ENCODE assay signal across 1 cellular context in the genomic region with DNA sequence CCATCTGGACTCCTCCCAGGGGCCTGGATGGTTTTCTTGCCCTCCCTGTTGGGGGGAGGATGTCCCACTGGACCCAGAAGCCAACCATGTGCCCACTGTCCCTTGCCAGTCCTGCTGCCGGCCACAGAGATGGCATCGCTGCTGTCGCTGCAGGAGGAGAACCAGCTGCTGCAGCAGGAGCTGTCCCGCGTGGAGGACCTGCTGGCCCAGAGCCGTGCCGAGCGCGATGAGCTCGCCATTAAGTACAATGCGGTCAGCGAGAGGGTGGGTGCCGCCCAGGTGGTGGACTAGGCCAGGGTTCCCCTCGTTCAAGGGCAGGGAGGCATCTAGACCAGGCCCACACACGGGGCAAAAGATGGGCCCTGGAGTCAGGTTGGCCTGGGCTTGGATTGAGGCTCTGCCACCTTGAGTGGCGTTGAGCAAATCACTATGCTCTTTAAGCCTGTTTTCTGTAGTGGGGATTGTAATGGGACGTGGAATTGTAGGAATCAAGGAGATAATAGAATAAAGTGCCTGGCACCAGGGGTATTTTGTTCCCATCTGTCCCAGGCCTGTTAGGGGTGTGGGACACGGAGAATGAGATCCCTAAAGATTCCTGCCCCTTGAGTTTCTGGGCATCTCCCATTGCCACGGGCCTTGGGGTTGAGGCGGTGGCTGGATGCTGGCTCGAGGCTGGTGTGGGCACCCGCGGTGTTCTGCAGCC.
TF ChIP-seq lines count a peak whose summit lies in the region.

No MANE protein-coding gene starts in this region.

TF ChIP-seq in GM23338, 12 proteins besides CTCF, POLR2A, EP300 and RAD21 (continued from another document):
- TF ChIP-seq, protein P1, sequence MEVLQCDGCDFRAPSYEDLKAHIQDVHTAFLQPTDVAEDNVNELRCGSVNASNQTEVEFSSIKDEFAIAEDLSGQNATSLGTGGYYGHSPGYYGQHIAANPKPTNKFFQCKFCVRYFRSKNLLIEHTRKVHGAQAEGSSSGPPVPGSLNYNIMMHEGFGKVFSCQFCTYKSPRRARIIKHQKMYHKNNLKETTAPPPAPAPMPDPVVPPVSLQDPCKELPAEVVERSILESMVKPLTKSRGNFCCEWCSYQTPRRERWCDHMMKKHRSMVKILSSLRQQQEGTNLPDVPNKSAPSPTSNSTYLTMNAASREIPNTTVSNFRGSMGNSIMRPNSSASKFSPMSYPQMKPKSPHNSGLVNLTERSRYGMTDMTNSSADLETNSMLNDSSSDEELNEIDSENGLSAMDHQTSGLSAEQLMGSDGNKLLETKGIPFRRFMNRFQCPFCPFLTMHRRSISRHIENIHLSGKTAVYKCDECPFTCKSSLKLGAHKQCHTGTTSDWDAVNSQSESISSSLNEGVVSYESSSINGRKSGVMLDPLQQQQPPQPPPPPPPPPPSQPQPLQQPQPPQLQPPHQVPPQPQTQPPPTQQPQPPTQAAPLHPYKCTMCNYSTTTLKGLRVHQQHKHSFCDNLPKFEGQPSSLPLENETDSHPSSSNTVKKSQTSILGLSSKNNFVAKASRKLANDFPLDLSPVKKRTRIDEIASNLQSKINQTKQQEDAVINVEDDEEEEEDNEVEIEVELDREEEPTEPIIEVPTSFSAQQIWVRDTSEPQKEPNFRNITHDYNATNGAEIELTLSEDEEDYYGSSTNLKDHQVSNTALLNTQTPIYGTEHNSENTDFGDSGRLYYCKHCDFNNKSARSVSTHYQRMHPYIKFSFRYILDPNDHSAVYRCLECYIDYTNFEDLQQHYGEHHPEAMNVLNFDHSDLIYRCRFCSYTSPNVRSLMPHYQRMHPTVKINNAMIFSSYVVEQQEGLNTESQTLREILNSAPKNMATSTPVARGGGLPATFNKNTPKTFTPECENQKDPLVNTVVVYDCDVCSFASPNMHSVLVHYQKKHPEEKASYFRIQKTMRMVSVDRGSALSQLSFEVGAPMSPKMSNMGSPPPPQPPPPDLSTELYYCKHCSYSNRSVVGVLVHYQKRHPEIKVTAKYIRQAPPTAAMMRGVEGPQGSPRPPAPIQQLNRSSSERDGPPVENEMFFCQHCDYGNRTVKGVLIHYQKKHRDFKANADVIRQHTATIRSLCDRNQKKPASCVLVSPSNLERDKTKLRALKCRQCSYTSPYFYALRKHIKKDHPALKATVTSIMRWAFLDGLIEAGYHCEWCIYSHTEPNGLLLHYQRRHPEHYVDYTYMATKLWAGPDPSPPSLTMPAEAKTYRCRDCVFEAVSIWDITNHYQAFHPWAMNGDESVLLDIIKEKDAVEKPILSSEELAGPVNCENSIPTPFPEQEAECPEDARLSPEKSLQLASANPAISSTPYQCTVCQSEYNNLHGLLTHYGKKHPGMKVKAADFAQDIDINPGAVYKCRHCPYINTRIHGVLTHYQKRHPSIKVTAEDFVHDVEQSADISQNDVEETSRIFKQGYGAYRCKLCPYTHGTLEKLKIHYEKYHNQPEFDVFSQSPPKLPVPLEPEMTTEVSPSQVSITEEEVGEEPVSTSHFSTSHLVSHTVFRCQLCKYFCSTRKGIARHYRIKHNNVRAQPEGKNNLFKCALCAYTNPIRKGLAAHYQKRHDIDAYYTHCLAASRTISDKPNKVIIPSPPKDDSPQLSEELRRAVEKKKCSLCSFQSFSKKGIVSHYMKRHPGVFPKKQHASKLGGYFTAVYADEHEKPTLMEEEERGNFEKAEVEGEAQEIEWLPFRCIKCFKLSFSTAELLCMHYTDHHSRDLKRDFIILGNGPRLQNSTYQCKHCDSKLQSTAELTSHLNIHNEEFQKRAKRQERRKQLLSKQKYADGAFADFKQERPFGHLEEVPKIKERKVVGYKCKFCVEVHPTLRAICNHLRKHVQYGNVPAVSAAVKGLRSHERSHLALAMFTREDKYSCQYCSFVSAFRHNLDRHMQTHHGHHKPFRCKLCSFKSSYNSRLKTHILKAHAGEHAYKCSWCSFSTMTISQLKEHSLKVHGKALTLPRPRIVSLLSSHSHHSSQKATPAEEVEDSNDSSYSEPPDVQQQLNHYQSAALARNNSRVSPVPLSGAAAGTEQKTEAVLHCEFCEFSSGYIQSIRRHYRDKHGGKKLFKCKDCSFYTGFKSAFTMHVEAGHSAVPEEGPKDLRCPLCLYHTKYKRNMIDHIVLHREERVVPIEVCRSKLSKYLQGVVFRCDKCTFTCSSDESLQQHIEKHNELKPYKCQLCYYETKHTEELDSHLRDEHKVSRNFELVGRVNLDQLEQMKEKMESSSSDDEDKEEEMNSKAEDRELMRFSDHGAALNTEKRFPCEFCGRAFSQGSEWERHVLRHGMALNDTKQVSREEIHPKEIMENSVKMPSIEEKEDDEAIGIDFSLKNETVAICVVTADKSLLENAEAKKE (CRISPR knock-in tag; IDR thresholded peaks at IDR 0.05): no peak
- TF ChIP-seq EZH2phosphoT487 (IDR thresholded peaks at IDR 0.05; ENCODE audit: unreplicated experiment): no peak
